2 cellular contexts compared by ENCODE assay signal in genomic region chr3:172024679-172025078, GRCh38.
TF ChIP-seq lines count a peak whose summit lies in the region.

No MANE protein-coding gene starts in this region.

TF ChIP-seq in IMR-90, 13 proteins besides CTCF, POLR2A, EP300 and RAD21:
- TF ChIP-seq CHD1 (IDR thresholded peaks at IDR 0.05; ENCODE audit: low read depth, low read length) (no peak), CEBPB (IDR thresholded peaks at IDR 0.05; ENCODE audit: low read depth, low read length) (no peak), ELK1 (IDR thresholded peaks at IDR 0.05; ENCODE audit: borderline replicate concordance, low read depth, low read length) (no peak), BHLHE40 (IDR thresholded peaks at IDR 0.05; ENCODE audit: low read depth, low read length) (no peak), MAZ (IDR thresholded peaks at IDR 0.05; ENCODE audit: borderline replicate concordance, low read depth, low read length) (no peak), NFE2L2 (IDR thresholded peaks at IDR 0.05; ENCODE audit: low read depth, low read length) (no peak), USF2 (IDR thresholded peaks at IDR 0.05; ENCODE audit: low read depth, low read length) (no peak), MAFK (IDR thresholded peaks at IDR 0.05; ENCODE audit: low read depth, low read length) (no peak), RFX5 (IDR thresholded peaks at IDR 0.05; ENCODE audit: low read depth, low read length) (no peak), SMC3 (IDR thresholded peaks at IDR 0.05; ENCODE audit: low read depth, low read length) (no peak), FOS (IDR thresholded peaks at IDR 0.05; ENCODE audit: low read depth, low read length) (no peak), RCOR1 (IDR thresholded peaks at IDR 0.05; ENCODE audit: insufficient replicate concordance, low read length) (no peak)

TF ChIP-seq in K562, 482 proteins besides CTCF, POLR2A, EP300 and RAD21:
- TF ChIP-seq ZNF384 (IDR thresholded peaks at IDR 0.05; ENCODE audit: low read depth, low read length) (no peak), ZNF121 (CRISPR knock-in tag; conservative IDR thresholded peaks at IDR 0.05) (peak; percentile 93), KAT2B (IDR thresholded peaks at IDR 0.05; ENCODE audit: low read depth, low read length) (no peak), PKNOX1 (IDR thresholded peaks at IDR 0.05) (no peak), NRF1 (conservative IDR thresholded peaks at IDR 0.05 in 1 of 2, IDR thresholded peaks at IDR 0.05 in 1 of 2) (no peak), RB1 (IDR thresholded peaks at IDR 0.05; ENCODE audit: low read depth) (no peak), KLF13 (tag; IDR thresholded peaks at IDR 0.05; ENCODE audit: borderline replicate concordance, low read depth) (no peak), VEZF1 (CRISPR knock-in tag; IDR thresholded peaks at IDR 0.05) (no peak), ADNP (tag; IDR thresholded peaks at IDR 0.05) (0 out of 2 replicates have a peak, but pooled peaks have one; percentile 20), NFRKB (IDR thresholded peaks at IDR 0.05; ENCODE audit: low read depth) (no peak), SP2 (IDR thresholded peaks at IDR 0.05; ENCODE audit: extremely low read depth, low read depth, low read length, poor library complexity, severe bottlenecking) (no peak), KLF10 (CRISPR knock-in tag; IDR thresholded peaks at IDR 0.05) (no peak), ERF (CRISPR knock-in tag; IDR thresholded peaks at IDR 0.05) (no peak), ZNF134 (CRISPR knock-in tag; conservative IDR thresholded peaks at IDR 0.05) (no peak), ZFP1 (CRISPR knock-in tag; IDR thresholded peaks at IDR 0.05) (no peak), ZNF280B (CRISPR knock-in tag; IDR thresholded peaks at IDR 0.05) (no peak), ZNF274 (IDR thresholded peaks at IDR 0.05; ENCODE audit: borderline replicate concordance, low read depth, low read length) (no peak), ZNF224 (CRISPR knock-in tag; IDR thresholded peaks at IDR 0.05) (no peak), RBM34 (IDR thresholded peaks at IDR 0.05; ENCODE audit: borderline replicate concordance, insufficient read depth, low read length) (no peak), BCOR (IDR thresholded peaks at IDR 0.05) (peak; percentile 53; the same call in 1 of the 2 replicates), NFATC3 (IDR thresholded peaks at IDR 0.05) (no peak), ZBTB9 (CRISPR knock-in tag; IDR thresholded peaks at IDR 0.05) (no peak), ZNF395 (CRISPR knock-in tag; IDR thresholded peaks at IDR 0.05) (no peak), ZFPM2 (CRISPR knock-in tag; IDR thresholded peaks at IDR 0.05) (no peak), CREB1 (IDR thresholded peaks at IDR 0.05) (no peak), CREB1 (CRISPR knock-in tag; IDR thresholded peaks at IDR 0.05) (no peak), MYBL2 (IDR thresholded peaks at IDR 0.05; ENCODE audit: low read depth) (no peak), MYBL2 (CRISPR knock-in tag; IDR thresholded peaks at IDR 0.05; ENCODE audit: borderline replicate concordance) (no peak), CXXC5 (CRISPR knock-in tag; IDR thresholded peaks at IDR 0.05) (no peak), RBM25 (IDR thresholded peaks at IDR 0.05; ENCODE audit: low read depth, low read length, severe bottlenecking) (peak; percentile 66), ATF4 (CRISPR knock-in tag; IDR thresholded peaks at IDR 0.05) (no peak), C11orf30 (IDR thresholded peaks at IDR 0.05; ENCODE audit: low read depth) (no peak), SAP30 (IDR thresholded peaks at IDR 0.05; ENCODE audit: borderline replicate concordance, insufficient read depth, low read depth, low read length, poor library complexity, severe bottlenecking) (no peak), USF1 (CRISPR knock-in tag; IDR thresholded peaks at IDR 0.05) (no peak)
